Comparison of ENCODE assay signal across 1 cellular context in the genomic region with DNA sequence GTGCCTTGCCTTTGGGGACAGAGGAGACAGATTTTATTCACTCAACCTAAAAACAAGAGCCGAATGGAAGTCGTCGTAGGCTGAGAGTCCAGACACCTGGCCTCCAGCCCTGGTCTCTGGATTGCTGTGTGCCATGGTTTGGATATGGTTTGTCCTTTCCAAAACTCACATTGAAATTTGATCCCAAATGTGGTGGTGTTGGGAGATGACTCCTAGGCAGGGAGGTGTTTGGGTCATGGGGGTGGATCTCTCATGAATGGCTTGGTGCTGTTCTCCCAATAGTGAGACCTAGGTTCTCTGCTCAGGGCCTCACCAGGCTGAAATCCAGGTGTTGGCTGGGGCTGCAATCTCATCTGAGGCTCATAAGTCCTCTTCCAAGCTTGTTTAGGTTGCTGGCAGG.
TF ChIP-seq lines count a peak whose summit lies in the region.

No MANE protein-coding gene starts in this region.

TF ChIP-seq in HepG2, 621 proteins besides CTCF, POLR2A, EP300 and RAD21 (continued from another document):
- TF ChIP-seq, protein P1, sequence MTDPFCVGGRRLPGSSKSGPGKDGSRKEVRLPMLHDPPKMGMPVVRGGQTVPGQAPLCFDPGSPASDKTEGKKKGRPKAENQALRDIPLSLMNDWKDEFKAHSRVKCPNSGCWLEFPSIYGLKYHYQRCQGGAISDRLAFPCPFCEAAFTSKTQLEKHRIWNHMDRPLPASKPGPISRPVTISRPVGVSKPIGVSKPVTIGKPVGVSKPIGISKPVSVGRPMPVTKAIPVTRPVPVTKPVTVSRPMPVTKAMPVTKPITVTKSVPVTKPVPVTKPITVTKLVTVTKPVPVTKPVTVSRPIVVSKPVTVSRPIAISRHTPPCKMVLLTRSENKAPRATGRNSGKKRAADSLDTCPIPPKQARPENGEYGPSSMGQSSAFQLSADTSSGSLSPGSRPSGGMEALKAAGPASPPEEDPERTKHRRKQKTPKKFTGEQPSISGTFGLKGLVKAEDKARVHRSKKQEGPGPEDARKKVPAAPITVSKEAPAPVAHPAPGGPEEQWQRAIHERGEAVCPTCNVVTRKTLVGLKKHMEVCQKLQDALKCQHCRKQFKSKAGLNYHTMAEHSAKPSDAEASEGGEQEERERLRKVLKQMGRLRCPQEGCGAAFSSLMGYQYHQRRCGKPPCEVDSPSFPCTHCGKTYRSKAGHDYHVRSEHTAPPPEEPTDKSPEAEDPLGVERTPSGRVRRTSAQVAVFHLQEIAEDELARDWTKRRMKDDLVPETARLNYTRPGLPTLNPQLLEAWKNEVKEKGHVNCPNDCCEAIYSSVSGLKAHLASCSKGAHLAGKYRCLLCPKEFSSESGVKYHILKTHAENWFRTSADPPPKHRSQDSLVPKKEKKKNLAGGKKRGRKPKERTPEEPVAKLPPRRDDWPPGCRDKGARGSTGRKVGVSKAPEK (CRISPR knock-in tag; IDR thresholded peaks at IDR 0.05; ENCODE audit: borderline replicate concordance) = no peak
- TF ChIP-seq KMT2A (CRISPR knock-in tag; IDR thresholded peaks at IDR 0.05) (no peak), TBL1XR1 (IDR thresholded peaks at IDR 0.05; ENCODE audit: borderline replicate concordance, low read length, partially characterized antibody) (no peak), SPEN (CRISPR knock-in tag; IDR thresholded peaks at IDR 0.05; ENCODE audit: low read depth) (no peak), PHF20 (CRISPR knock-in tag; IDR thresholded peaks at IDR 0.05) (no peak), ZFY (CRISPR knock-in tag; IDR thresholded peaks at IDR 0.05) (no peak), RFX1 (IDR thresholded peaks at IDR 0.05) (no peak), ZNF441 (CRISPR knock-in tag; IDR thresholded peaks at IDR 0.05; ENCODE audit: borderline replicate concordance) (no peak), ZNF549 (CRISPR knock-in tag; IDR thresholded peaks at IDR 0.05) (no peak), NRL (CRISPR knock-in tag; IDR thresholded peaks at IDR 0.05; ENCODE audit: borderline replicate concordance) (no peak)
- TF ChIP-seq, protein P2, sequence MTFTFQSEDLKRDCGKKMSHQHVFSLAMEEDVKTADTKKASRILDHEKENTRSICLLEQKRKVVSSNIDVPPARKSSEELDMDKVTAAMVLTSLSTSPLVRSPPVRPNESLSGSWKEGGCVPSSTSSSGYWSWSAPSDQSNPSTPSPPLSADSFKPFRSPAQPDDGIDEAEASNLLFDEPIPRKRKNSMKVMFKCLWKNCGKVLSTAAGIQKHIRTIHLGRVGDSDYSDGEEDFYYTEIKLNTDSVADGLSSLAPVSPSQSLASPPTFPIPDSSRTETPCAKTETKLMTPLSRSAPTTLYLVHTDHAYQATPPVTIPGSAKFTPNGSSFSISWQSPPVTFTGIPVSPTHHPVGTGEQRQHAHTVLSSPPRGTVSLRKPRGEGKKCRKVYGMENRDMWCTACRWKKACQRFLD (CRISPR knock-in tag; IDR thresholded peaks at IDR 0.05; ENCODE audit: borderline replicate concordance) = no peak
- TF ChIP-seq, protein P3, sequence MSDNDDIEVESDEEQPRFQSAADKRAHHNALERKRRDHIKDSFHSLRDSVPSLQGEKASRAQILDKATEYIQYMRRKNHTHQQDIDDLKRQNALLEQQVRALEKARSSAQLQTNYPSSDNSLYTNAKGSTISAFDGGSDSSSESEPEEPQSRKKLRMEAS (IDR thresholded peaks at IDR 0.05) = no peak
- TF ChIP-seq, protein P4, sequence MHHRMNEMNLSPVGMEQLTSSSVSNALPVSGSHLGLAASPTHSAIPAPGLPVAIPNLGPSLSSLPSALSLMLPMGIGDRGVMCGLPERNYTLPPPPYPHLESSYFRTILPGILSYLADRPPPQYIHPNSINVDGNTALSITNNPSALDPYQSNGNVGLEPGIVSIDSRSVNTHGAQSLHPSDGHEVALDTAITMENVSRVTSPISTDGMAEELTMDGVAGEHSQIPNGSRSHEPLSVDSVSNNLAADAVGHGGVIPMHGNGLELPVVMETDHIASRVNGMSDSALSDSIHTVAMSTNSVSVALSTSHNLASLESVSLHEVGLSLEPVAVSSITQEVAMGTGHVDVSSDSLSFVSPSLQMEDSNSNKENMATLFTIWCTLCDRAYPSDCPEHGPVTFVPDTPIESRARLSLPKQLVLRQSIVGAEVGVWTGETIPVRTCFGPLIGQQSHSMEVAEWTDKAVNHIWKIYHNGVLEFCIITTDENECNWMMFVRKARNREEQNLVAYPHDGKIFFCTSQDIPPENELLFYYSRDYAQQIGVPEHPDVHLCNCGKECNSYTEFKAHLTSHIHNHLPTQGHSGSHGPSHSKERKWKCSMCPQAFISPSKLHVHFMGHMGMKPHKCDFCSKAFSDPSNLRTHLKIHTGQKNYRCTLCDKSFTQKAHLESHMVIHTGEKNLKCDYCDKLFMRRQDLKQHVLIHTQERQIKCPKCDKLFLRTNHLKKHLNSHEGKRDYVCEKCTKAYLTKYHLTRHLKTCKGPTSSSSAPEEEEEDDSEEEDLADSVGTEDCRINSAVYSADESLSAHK (CRISPR knock-in tag; IDR thresholded peaks at IDR 0.05; ENCODE audit: borderline replicate concordance) = no peak
- TF ChIP-seq, protein P5, sequence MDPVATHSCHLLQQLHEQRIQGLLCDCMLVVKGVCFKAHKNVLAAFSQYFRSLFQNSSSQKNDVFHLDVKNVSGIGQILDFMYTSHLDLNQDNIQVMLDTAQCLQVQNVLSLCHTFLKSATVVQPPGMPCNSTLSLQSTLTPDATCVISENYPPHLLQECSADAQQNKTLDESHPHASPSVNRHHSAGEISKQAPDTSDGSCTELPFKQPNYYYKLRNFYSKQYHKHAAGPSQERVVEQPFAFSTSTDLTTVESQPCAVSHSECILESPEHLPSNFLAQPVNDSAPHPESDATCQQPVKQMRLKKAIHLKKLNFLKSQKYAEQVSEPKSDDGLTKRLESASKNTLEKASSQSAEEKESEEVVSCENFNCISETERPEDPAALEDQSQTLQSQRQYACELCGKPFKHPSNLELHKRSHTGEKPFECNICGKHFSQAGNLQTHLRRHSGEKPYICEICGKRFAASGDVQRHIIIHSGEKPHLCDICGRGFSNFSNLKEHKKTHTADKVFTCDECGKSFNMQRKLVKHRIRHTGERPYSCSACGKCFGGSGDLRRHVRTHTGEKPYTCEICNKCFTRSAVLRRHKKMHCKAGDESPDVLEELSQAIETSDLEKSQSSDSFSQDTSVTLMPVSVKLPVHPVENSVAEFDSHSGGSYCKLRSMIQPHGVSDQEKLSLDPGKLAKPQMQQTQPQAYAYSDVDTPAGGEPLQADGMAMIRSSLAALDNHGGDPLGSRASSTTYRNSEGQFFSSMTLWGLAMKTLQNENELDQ (CRISPR knock-in tag; IDR thresholded peaks at IDR 0.05; ENCODE audit: borderline replicate concordance) = no peak
